Comparison of ENCODE assay signal across 1 cellular context in genomic region chr20:34420975-34421374, GRCh38.
TF ChIP-seq lines count a peak whose summit lies in the region.

No MANE protein-coding gene starts in this region.

TF ChIP-seq in GM23338, 12 proteins besides CTCF, POLR2A, EP300 and RAD21 (continued from another document):
- TF ChIP-seq REST (IDR thresholded peaks at IDR 0.05; ENCODE audit: unreplicated experiment) (no peak), NANOG (IDR thresholded peaks at IDR 0.05; ENCODE audit: borderline replicate concordance) (no peak), STAT1 (IDR thresholded peaks at IDR 0.05; ENCODE audit: unreplicated experiment) (no peak), ZNF462 (CRISPR knock-in tag; IDR thresholded peaks at IDR 0.05) (no peak)
